In the genomic region with DNA sequence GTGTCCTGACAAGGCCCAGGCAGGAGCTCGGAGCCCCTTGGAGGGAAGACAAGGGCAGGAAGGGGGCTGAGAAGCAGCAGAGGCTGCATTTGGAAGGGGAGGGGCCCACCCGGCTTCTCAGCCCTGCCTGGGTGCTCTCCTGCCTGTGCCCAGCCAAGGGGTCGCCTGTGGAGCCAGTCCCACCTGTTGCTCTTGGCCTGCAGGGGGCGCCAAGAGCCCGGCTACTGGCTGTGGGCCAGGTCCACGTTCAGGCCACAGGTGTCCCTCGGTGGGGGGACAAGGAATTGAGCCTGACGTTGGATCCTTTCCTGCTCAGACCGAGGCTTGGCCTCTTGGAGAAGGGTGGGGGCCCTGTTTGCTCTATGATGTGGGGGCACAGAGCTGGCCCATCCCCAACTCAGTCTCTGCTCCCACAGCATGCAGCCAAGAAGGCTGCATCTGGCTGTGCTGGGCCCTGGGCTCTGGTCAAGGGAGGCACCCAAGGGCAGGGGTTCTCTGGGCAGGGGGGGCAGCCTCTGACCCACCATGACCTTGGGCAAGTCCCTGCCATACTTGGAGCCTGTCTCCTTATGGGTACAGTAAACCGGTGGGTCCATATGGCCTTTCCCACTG, we compare ENCODE assay signal across 8 cellular contexts. TPM values are rescaled to one million over a fixed set of nuclear protein-coding genes. Genes with fewer than 3 reads are reported as not detected.
DNase-seq lines count a peak whose midpoint lies in the region; ATAC-seq and TF ChIP-seq lines count a peak whose summit lies in the region.

No MANE protein-coding gene starts in this region.

- H4K20me1 ChIP-seq in IMR-90 (ENCODE audit: insufficient read depth, low read length) = peaks cover 19% of the 10 kb centered on the region

- 21% methylated on average over 2 of the region's 10 CpGs; no CpG with 5 or more reads in 1 of the 2 experiments for WGBS in IMR-90 (ENCODE audit: extremely low coverage in 2 of 2, insufficient read length in 1 of 2), 2 experiments
- 19% methylated on average over 10 of the region's 10 CpGs for WGBS in liver

- no peak overlapping the region for H2AFZ ChIP-seq in IMR-90 (replicated peaks; ENCODE audit: low read length, poor library complexity)

- no peak overlapping the region for H2BK20ac ChIP-seq in IMR-90 (ENCODE audit: low read depth, low read length)

- no TSS peak for BruUV-seq in IMR-90 (replicated peaks; lab: Mats Ljungman, UMichigan)

- H3K27ac ChIP-seq in CD8-positive, alpha-beta memory T cell (ENCODE audit: low read depth, low read length) = no peak overlapping the region
- H3K27ac ChIP-seq in IMR-90 (ENCODE audit: insufficient read depth, low read length) (no peak overlapping the region), liver (ENCODE audit: low read depth in 1 of 2, low read length in 2 of 2) (no peak overlapping the region)

- POLR2A ChIA-PET in CD8-positive, alpha-beta memory T cell (lab: Charles Lee) = no interaction called here
- POLR2A ChIA-PET in IMR-90 (lab: Charles Lee; ENCODE audit: unreplicated experiment) = no interaction called here

- H3K27me3 ChIP-seq in CD8-positive, alpha-beta memory T cell (ENCODE audit: insufficient read depth, low read length, poor library complexity, severe bottlenecking) = peaks cover 4% of the 10 kb centered on the region
- H3K27me3 ChIP-seq in IMR-90 (ENCODE audit: control insufficient read depth, insufficient read depth, low read length) = peaks cover 6% of the 10 kb centered on the region
- no peaks in the 10 kb centered on the region for H3K27me3 ChIP-seq in liver (ENCODE audit: control insufficient read depth in 4 of 4, insufficient read depth in 4 of 4, low read length in 3 of 4)

- in situ Hi-C loops in IMR-90 (cut with MboI; ENCODE audit: low sequenced_read_pairs) (no loop called here), astrocyte of the spinal cord (cut with HindIII; ENCODE audit: low sequenced_read_pairs) (no loop called here)

- H3K36me3 ChIP-seq in CD8-positive, alpha-beta memory T cell (ENCODE audit: insufficient read depth, low read length) = no peaks in the 10 kb centered on the region
- H3K36me3 ChIP-seq in IMR-90 (ENCODE audit: control insufficient read depth, insufficient read depth, low read length) (no peaks in the 10 kb centered on the region), liver (ENCODE audit: control insufficient read depth in 4 of 4, insufficient read depth in 3 of 4, low read depth in 1 of 4, low read length in 3 of 4) (no peaks in the 10 kb centered on the region)

- H4K5ac ChIP-seq in IMR-90 (ENCODE audit: low read depth, low read length) = no peak overlapping the region

- no peak overlapping the region for H2BK15ac ChIP-seq in IMR-90 (ENCODE audit: low read depth, low read length)

- intact Hi-C loops in IMR-90 (cut with micrococcal nuclease) = loop anchor here (1.0 to 5.0 kb wide), 2 partner anchors 215 to 284 kb away; no protein-coding TSS in a partner anchor

- H3K56ac ChIP-seq in IMR-90 (ENCODE audit: extremely low read depth, insufficient read depth, low read length) = no peak overlapping the region

- H2BK120ac ChIP-seq in IMR-90 (ENCODE audit: low read depth, low read length) = peak overlapping the region; percentile 26; the same call in 1 of the 2 replicates

- H3K4me2 ChIP-seq in IMR-90 (ENCODE audit: low read depth, low read length) = no peak overlapping the region

- no peaks in the 10 kb centered on the region for H3K36me3 Mint-ChIP-seq in CD8-positive, alpha-beta memory T cell

- H3K9me3 Mint-ChIP-seq in CD8-positive, alpha-beta memory T cell = no peaks in the 10 kb centered on the region

- no peak overlapping the region for H3K18ac ChIP-seq in IMR-90 (ENCODE audit: low read depth, low read length)

- no peak overlapping the region; the same call in 1 of the 2 replicates for H3K4ac ChIP-seq in IMR-90 (ENCODE audit: low read depth, low read length)

- no peak overlapping the region for H2BK5ac ChIP-seq in IMR-90 (ENCODE audit: low read depth, low read length, poor library complexity, severe bottlenecking)

- no peak overlapping the region for H4K91ac ChIP-seq in IMR-90 (ENCODE audit: insufficient read depth, low read depth, low read length)

- TF ChIP-seq RAD21 in IMR-90 (IDR thresholded peaks at IDR 0.05; ENCODE audit: low read length) = peak; percentile 43
- TF ChIP-seq RAD21 in liver (IDR thresholded peaks at IDR 0.05) = peak; percentile 71 to 77

- peak; percentile 40 to 61 (median 42) for DNase-seq in CD8-positive, alpha-beta memory T cell
- no peak for DNase-seq in IMR-90
- DNase-seq in T-helper 2 cell = peak; percentile 18 to 40 (median 38)
- no peak for DNase-seq in astrocyte of the spinal cord (ENCODE audit: low read depth, low spot score)
- DNase-seq in stimulated activated CD8-positive, alpha-beta memory T cell treated with anti-CD3 and anti-CD28 coated beads, Interleukin-15, amount 100 ng/mL, for 48 hours (ENCODE audit: low read depth in 2 of 2) = peak; percentile 36 to 42
- DNase-seq in NOMO-1 treated with dmso at 0.1 percent for 144 hours (lab: John Stamatoyannopoulos, UW; ENCODE audit: unreplicated experiment) = no peak

- no peak overlapping the region for H2AK9ac ChIP-seq in IMR-90 (replicated peaks; ENCODE audit: low read depth, low read length, poor library complexity)

- peaks cover 6 to 8% of the 10 kb centered on the region in 2 donors for H3K27me3 Mint-ChIP-seq in CD8-positive, alpha-beta memory T cell

- H3K9me1 ChIP-seq in IMR-90 (ENCODE audit: insufficient read depth, low read length) = peaks cover 10% of the 10 kb centered on the region; the same call in 1 of the 2 replicates

- H3K23ac ChIP-seq in IMR-90 (ENCODE audit: low read depth, low read length) = no peak overlapping the region

- H3K9ac ChIP-seq in IMR-90 (ENCODE audit: low read depth, low read length) = no peak overlapping the region
- H3K9ac ChIP-seq in liver (ENCODE audit: low read depth in 1 of 2, low read length in 2 of 2) = no peak overlapping the region

- H3K14ac ChIP-seq in IMR-90 (replicated peaks; ENCODE audit: low read depth, low read length) = no peak overlapping the region

- H2AK5ac ChIP-seq in IMR-90 (ENCODE audit: low read depth, low read length) = no peak overlapping the region

- H3K4me1 ChIP-seq in CD8-positive, alpha-beta memory T cell (ENCODE audit: insufficient read depth, low read length) = no peaks in the 10 kb centered on the region
- H3K4me1 ChIP-seq in IMR-90 (ENCODE audit: control insufficient read depth, insufficient read depth, low read length) (peaks cover 4% of the 10 kb centered on the region), liver (ENCODE audit: control insufficient read depth in 4 of 4, insufficient read depth in 4 of 4, low read length in 3 of 4) (peaks cover 0 to 9% (median 1%) of the 10 kb centered on the region in 4 donors)

- no peaks in the 10 kb centered on the region for H3K4me1 Mint-ChIP-seq in CD8-positive, alpha-beta memory T cell

- TF ChIP-seq POLR2A in IMR-90 (IDR thresholded peaks at IDR 0.05; ENCODE audit: low read depth, low read length) = no peak

- no peak overlapping the region for H4K8ac ChIP-seq in IMR-90 (ENCODE audit: low read depth in 2 of 2, low read length in 2 of 2)

- H3K79me1 ChIP-seq in IMR-90 (ENCODE audit: low read depth in 1 of 2, low read length in 2 of 2) = no peaks in the 10 kb centered on the region

- ATAC-seq in IMR-90 (ENCODE audit: low read depth) (peak; percentile 30), GM18498 (IDR thresholded peaks at IDR 0.05; ENCODE audit: unreplicated experiment) (no peak)

- TF ChIP-seq CTCF in IMR-90 (conservative IDR thresholded peaks at IDR 0.05; ENCODE audit: low read depth, low read length) = peak; percentile 50
- peak; percentile 84 for TF ChIP-seq CTCF in astrocyte of the spinal cord (IDR thresholded peaks at IDR 0.05; ENCODE audit: low read depth, low read length)
- TF ChIP-seq CTCF in liver (IDR thresholded peaks at IDR 0.05; ENCODE audit: low read depth, low read length, missing input control) = peak; percentile 51

- dilution Hi-C loops in IMR-90 (cut with HindIII; ENCODE audit: low sequenced_read_pairs, unreplicated experiment) = no loop called here

- H3K4me3 Mint-ChIP-seq in CD8-positive, alpha-beta memory T cell = no peak overlapping the region

- no peak overlapping the region for H3K4me3 ChIP-seq in CD8-positive, alpha-beta memory T cell (ENCODE audit: low read length)
- H3K4me3 ChIP-seq in IMR-90 (ENCODE audit: insufficient read depth, low read depth, low read length) (no peak overlapping the region), astrocyte of the spinal cord (ENCODE audit: low read depth, low read length) (no peak overlapping the region), liver (ENCODE audit: low read depth in 1 of 3, low read length in 3 of 3) (no peak overlapping the region)

- no peaks in the 10 kb centered on the region for H3K9me3 ChIP-seq in CD8-positive, alpha-beta memory T cell (ENCODE audit: low read length)
- H3K9me3 ChIP-seq in IMR-90 (ENCODE audit: control insufficient read depth, insufficient read depth, low read length) (no peaks in the 10 kb centered on the region), liver (ENCODE audit: control insufficient read depth in 4 of 4, low read length in 3 of 4) (no peaks in the 10 kb centered on the region)

- no peak overlapping the region for H3K27ac Mint-ChIP-seq in CD8-positive, alpha-beta memory T cell

- CTCF ChIA-PET in CD8-positive, alpha-beta memory T cell (lab: Charles Lee) = interaction anchor here (0.8 to 1.7 kb wide), 2 partner anchors 9 to 72 kb away, joined by 3 to 4 read pairs; no protein-coding TSS in a partner anchor
- CTCF ChIA-PET in IMR-90 (lab: Yijun Ruan, JAX) = interaction anchor here (1.1 kb wide), 1 partner anchor 142 kb away, joined by 3 read pairs; no protein-coding TSS in a partner anchor

TF ChIP-seq in IMR-90, 13 proteins besides CTCF, POLR2A, EP300 and RAD21 (continues in another document):
- TF ChIP-seq RCOR1 (IDR thresholded peaks at IDR 0.05; ENCODE audit: insufficient replicate concordance, low read length) (no peak), SMC3 (IDR thresholded peaks at IDR 0.05; ENCODE audit: low read depth, low read length) (peak; percentile 30)

TF ChIP-seq in liver, 16 proteins besides CTCF, POLR2A, EP300 and RAD21 (continues in another document):
- no peak for TF ChIP-seq SP1 (IDR thresholded peaks at IDR 0.05)
- no peak for TF ChIP-seq RXRA (IDR thresholded peaks at IDR 0.05)
- no peak for TF ChIP-seq JUND (IDR thresholded peaks at IDR 0.05)
- no peak for TF ChIP-seq YY1 (IDR thresholded peaks at IDR 0.05)

RNA-seq across cellular contexts. Expression of gene WNT4, which starts 10.9 kb away (rescaled TPM):
- total RNA-seq in CD8-positive, alpha-beta memory T cell = not detected
- polyA plus RNA-seq in CD8-positive, alpha-beta memory T cell = 0.08 TPM
- total RNA-seq in IMR-90 (2012; rRNA removed) (not detected in 2 replicates), liver (under 1 TPM in 1 of 2 donors, not detected in 1; under 0.01 TPM)
- polyA plus RNA-seq in IMR-90 (2012; rRNA removed) (not detected in 2 replicates), liver (under 1 TPM in 1 of 2 donors, not detected in 1; 0.09 TPM)
- polyA plus RNA-seq in IMR-90 (2012; cell fraction: cytosol; rRNA removed) = 0.01 TPM in 1 of 2 replicates, not detected in the other
- not detected in 2 replicates for polyA plus RNA-seq in IMR-90 (2012; cell fraction: nucleus; rRNA removed; ENCODE audit: low replicate concordance)

Comparison
In these comparisons a context has a peak if more than half of its experiments do, and no peak if none do; other contexts are left out.
1. DNase-seq: peak in CD8-positive, alpha-beta memory T cell (5 of 5), T-helper 2 cell (5 of 5) and stimulated activated CD8-positive, alpha-beta memory T cell treated with anti-CD3 and anti-CD28 coated beads, Interleukin-15, amount 100 ng/mL, for 48 hours (2 of 2); none in IMR-90 (single experiment), astrocyte of the spinal cord (single experiment) and NOMO-1 treated with dmso at 0.1 percent for 144 hours (single experiment).
2. Peak in every context shown above with its lines, with median percentiles within 50 percentile points of each other: CTCF ChIP-seq.